Comparison of ENCODE assay signal across 1 cellular context in the genomic region with DNA sequence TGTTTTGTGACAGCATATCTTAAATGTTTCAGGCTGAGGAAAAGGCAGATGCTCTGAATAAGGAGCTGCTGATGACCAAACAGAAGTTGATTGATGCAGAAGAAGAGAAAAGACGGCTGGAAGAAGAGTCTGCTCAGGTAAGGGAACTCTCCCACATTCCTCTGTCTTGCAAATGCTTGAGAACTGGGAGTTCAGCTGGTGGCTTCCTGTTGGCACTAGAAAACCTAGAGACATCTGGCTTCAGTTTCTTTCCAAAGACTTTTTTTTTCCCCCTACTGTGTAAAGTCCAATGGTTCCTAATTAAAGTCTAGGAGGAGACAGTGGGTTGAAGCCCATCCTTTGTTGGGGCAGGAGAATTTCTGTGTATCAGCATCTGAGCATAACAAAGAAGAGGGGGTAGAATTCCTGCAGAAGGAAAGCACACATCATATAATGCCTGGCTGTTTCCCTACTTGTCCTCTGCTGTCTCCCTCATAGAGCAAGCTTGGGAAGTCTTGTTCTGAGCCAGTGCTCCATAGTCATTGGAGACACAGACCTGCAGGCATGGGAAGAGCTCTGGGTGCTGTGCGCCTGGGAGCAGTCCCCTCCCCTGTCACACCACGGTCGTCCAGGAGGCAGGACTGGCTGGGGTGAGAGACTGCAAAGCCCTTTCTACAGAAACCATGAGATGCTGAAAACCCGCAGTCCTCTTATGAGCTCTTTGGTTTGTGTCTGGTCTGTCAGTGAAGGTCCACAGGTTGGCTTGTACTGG.
TF ChIP-seq lines count a peak whose summit lies in the region.

No MANE protein-coding gene starts in this region.

TF ChIP-seq in IMR-90, 13 proteins besides CTCF, POLR2A, EP300 and RAD21:
- TF ChIP-seq RCOR1 (IDR thresholded peaks at IDR 0.05; ENCODE audit: insufficient replicate concordance, low read length): no peak
- TF ChIP-seq MAZ (IDR thresholded peaks at IDR 0.05; ENCODE audit: borderline replicate concordance, low read depth, low read length): no peak
- no peak for TF ChIP-seq SMC3 (IDR thresholded peaks at IDR 0.05; ENCODE audit: low read depth, low read length)
- TF ChIP-seq FOS (IDR thresholded peaks at IDR 0.05; ENCODE audit: low read depth, low read length): no peak
- TF ChIP-seq RFX5 (IDR thresholded peaks at IDR 0.05; ENCODE audit: low read depth, low read length): no peak
